Comparison of ENCODE assay signal across 32 cellular contexts in genomic region chr11:132904091-132904490, GRCh38.
"Had no signal": no experiment of that assay in that cellular context is flagged by ENCODE, and none has a peak within 500 bp of the region (broad histone marks: within the 10 kb centered on the region; RNA-seq: fewer than 3 reads in every experiment).

No MANE protein-coding gene starts in this region.

- H3K36me3 Mint-ChIP-seq: activated naive CD4-positive, alpha-beta T cell treated with anti-CD3 and anti-CD28 coated beads, Interleukin-2, amount 10 ng/mL, durations not matched to agents 7 days and 5 days; activated naive CD4-positive, alpha-beta T cell treated with anti-CD3 and anti-CD28 coated beads, Interleukin-2, amount 50 U/mL, for 24 hours; activated naive CD4-positive, alpha-beta T cell treated with anti-CD3 and anti-CD28 coated beads, Interleukin-2, amount 50 U/mL, for 72 hours; activated naive CD8-positive, alpha-beta T cell; activated naive CD8-positive, alpha-beta T cell treated with anti-CD3 and anti-CD28 coated beads for 36 hours; activated naive CD8-positive, alpha-beta T cell treated with anti-CD3 and anti-CD28 coated beads, Interleukin-2, amount 10 ng/mL, durations not matched to agents 7 days and 5 days; brain had no signal

- H3K4me3 Mint-ChIP-seq: activated naive CD4-positive, alpha-beta T cell treated with anti-CD3 and anti-CD28 coated beads for 36 hours; activated naive CD4-positive, alpha-beta T cell treated with anti-CD3 and anti-CD28 coated beads, Interleukin-2, amount 10 ng/mL, durations not matched to agents 7 days and 5 days; activated naive CD4-positive, alpha-beta T cell treated with anti-CD3 and anti-CD28 coated beads, Interleukin-2, amount 50 U/mL, for 24 hours; activated naive CD8-positive, alpha-beta T cell; activated naive CD8-positive, alpha-beta T cell treated with anti-CD3 and anti-CD28 coated beads for 36 hours; activated naive CD8-positive, alpha-beta T cell treated with anti-CD3 and anti-CD28 coated beads, Interleukin-2, amount 10 ng/mL, durations not matched to agents 7 days and 5 days; activated naive CD8-positive, alpha-beta T cell treated with anti-CD3 and anti-CD28 coated beads, Interleukin-2, amount 50 U/mL, for 24 hours; activated T-cell treated with anti-CD3 and anti-CD28 coated beads, Interleukin-2, amount 50 U/mL, for 24 hours; activated T-cell treated with anti-CD3 and anti-CD28 coated beads, Interleukin-2, amount 50 U/mL, for 4 hours; activated T-cell treated with anti-CD3 and anti-CD28 coated beads, Interleukin-2, amount 50 U/mL, for 72 hours; activated T-helper 1 cell treated with anti-CD3 and anti-CD28 coated beads, Interleukin-12 subunit alpha, Interleukin-12 subunit beta, Interleukin-2, Interleukin-4 antibody, amounts not matched to agents 30 ng/mL and 10 ng/mL and 1 ng/mL, durations not matched to agents 14 hours and 24 hours and 36 hours; activated T-helper 17 cell treated with anti-CD3 and anti-CD28 coated beads, Interleukin-2, amount 50 U/mL, for 72 hours; brain; central memory CD8-positive, alpha-beta T cell had no signal

- ATAC-seq: activated naive CD4-positive, alpha-beta T cell treated with anti-CD3 and anti-CD28 coated beads, Interleukin-2, amount 50 U/mL, for 72 hours; activated naive CD8-positive, alpha-beta T cell treated with anti-CD3 and anti-CD28 coated beads, Interleukin-2, amount 50 U/mL, for 24 hours; activated T-cell treated with anti-CD3 and anti-CD28 coated beads, Interleukin-2, amount 50 U/mL, for 4 hours; activated T-cell treated with anti-CD3 and anti-CD28 coated beads, Interleukin-2, amount 50 U/mL, for 72 hours; activated T-helper 17 cell treated with anti-CD3 and anti-CD28 coated beads, Interleukin-2, amount 50 U/mL, for 72 hours; body of pancreas had no signal

- H3K4me1 Mint-ChIP-seq: activated naive CD4-positive, alpha-beta T cell treated with anti-CD3 and anti-CD28 coated beads, Interleukin-2, amount 10 ng/mL, durations not matched to agents 7 days and 5 days; activated naive CD4-positive, alpha-beta T cell treated with anti-CD3 and anti-CD28 coated beads, Interleukin-2, amount 50 U/mL, for 24 hours; activated naive CD8-positive, alpha-beta T cell treated with anti-CD3 and anti-CD28 coated beads for 36 hours; activated naive CD8-positive, alpha-beta T cell treated with anti-CD3 and anti-CD28 coated beads, Interleukin-2, amount 10 ng/mL, durations not matched to agents 7 days and 5 days; activated naive CD8-positive, alpha-beta T cell treated with anti-CD3 and anti-CD28 coated beads, Interleukin-2, amount 50 U/mL, for 24 hours; activated T-helper 17 cell treated with anti-CD3 and anti-CD28 coated beads, Interleukin-2, amount 50 U/mL, for 72 hours; central memory CD8-positive, alpha-beta T cell had no signal

- DNase-seq: activated effector memory CD4-positive, alpha-beta T cell treated with anti-CD3 and anti-CD28 coated beads, Interleukin-2, amount 50 U/mL, for 16 hours; activated effector memory CD4-positive, alpha-beta T cell treated with Interleukin-2 at 50 U/mL for 16 hours; activated gamma-delta T cell; activated gamma-delta T cell treated with Interleukin-2 at 50 U/mL for 16 hours; activated naive CD4-positive, alpha-beta T cell; activated naive CD4-positive, alpha-beta T cell treated with anti-CD3 and anti-CD28 coated beads for 36 hours; activated naive CD4-positive, alpha-beta T cell treated with anti-CD3 and anti-CD28 coated beads, Interleukin-2, amount 10 ng/mL, durations not matched to agents 7 days and 5 days; activated naive CD4-positive, alpha-beta T cell treated with anti-CD3 and anti-CD28 coated beads, Interleukin-2, amount 50 U/mL, for 16 hours; activated naive CD4-positive, alpha-beta T cell treated with Interleukin-2 at 50 U/mL for 16 hours; activated naive CD8-positive, alpha-beta T cell treated with anti-CD3 and anti-CD28 coated beads for 36 hours; activated naive CD8-positive, alpha-beta T cell treated with anti-CD3 and anti-CD28 coated beads, Interleukin-2, amount 10 ng/mL, durations not matched to agents 7 days and 5 days; activated naive CD8-positive, alpha-beta T cell treated with anti-CD3 and anti-CD28 coated beads, Interleukin-2, amount 50 U/mL, for 24 hours; activated T-cell treated with anti-CD3 and anti-CD28 coated beads for 4 hours; activated T-cell treated with anti-CD3 and anti-CD28 coated beads, Interleukin-2, amount 50 U/mL, for 1 hour; activated T-cell treated with anti-CD3 and anti-CD28 coated beads, Interleukin-2, amount 50 U/mL, for 24 hours; activated T-cell treated with anti-CD3 and anti-CD28 coated beads, Interleukin-2, amount 50 U/mL, for 4 hours; activated T-cell treated with anti-CD3 and anti-CD28 coated beads, Interleukin-2, amount 50 U/mL, for 48 hours; activated T-cell treated with anti-CD3 and anti-CD28 coated beads, Interleukin-2, amount 50 U/mL, for 72 hours; adrenal gland; amniotic stem cell; aorta; brain microvascular endothelial cell; central memory CD4-positive, alpha-beta T cell had no signal

- H3K27me3 Mint-ChIP-seq: activated naive CD4-positive, alpha-beta T cell treated with anti-CD3 and anti-CD28 coated beads, Interleukin-2, amount 10 ng/mL, durations not matched to agents 7 days and 5 days; activated naive CD4-positive, alpha-beta T cell treated with anti-CD3 and anti-CD28 coated beads, Interleukin-2, amount 50 U/mL, for 24 hours; activated naive CD8-positive, alpha-beta T cell; activated naive CD8-positive, alpha-beta T cell treated with anti-CD3 and anti-CD28 coated beads, Interleukin-2, amount 10 ng/mL, durations not matched to agents 7 days and 5 days; activated naive CD8-positive, alpha-beta T cell treated with anti-CD3 and anti-CD28 coated beads, Interleukin-2, amount 50 U/mL, for 24 hours; activated T-cell treated with anti-CD3 and anti-CD28 coated beads, Interleukin-2, amount 50 U/mL, for 24 hours; central memory CD8-positive, alpha-beta T cell had no signal

- H3K27ac Mint-ChIP-seq: activated naive CD4-positive, alpha-beta T cell treated with anti-CD3 and anti-CD28 coated beads for 36 hours; activated naive CD4-positive, alpha-beta T cell treated with anti-CD3 and anti-CD28 coated beads, Interleukin-2, amount 10 ng/mL, durations not matched to agents 7 days and 5 days; activated naive CD4-positive, alpha-beta T cell treated with anti-CD3 and anti-CD28 coated beads, Interleukin-2, amount 50 U/mL, for 24 hours; activated naive CD4-positive, alpha-beta T cell treated with anti-CD3 and anti-CD28 coated beads, Interleukin-2, amount 50 U/mL, for 72 hours; activated naive CD8-positive, alpha-beta T cell; activated naive CD8-positive, alpha-beta T cell treated with anti-CD3 and anti-CD28 coated beads for 36 hours; activated naive CD8-positive, alpha-beta T cell treated with anti-CD3 and anti-CD28 coated beads, Interleukin-2, amount 10 ng/mL, durations not matched to agents 7 days and 5 days; activated naive CD8-positive, alpha-beta T cell treated with anti-CD3 and anti-CD28 coated beads, Interleukin-2, amount 50 U/mL, for 24 hours; activated T-cell treated with anti-CD3 and anti-CD28 coated beads, Interleukin-2, amount 50 U/mL, for 24 hours; activated T-cell treated with anti-CD3 and anti-CD28 coated beads, Interleukin-2, amount 50 U/mL, for 72 hours; activated T-helper 1 cell treated with anti-CD3 and anti-CD28 coated beads, Interleukin-12 subunit alpha, Interleukin-12 subunit beta, Interleukin-2, Interleukin-4 antibody, amounts not matched to agents 30 ng/mL and 10 ng/mL and 1 ng/mL, durations not matched to agents 14 hours and 24 hours and 36 hours; activated T-helper 17 cell treated with anti-CD3 and anti-CD28 coated beads, Interleukin-2, amount 50 U/mL, for 72 hours; activated T-helper 2 cell treated with anti-CD3 and anti-CD28 coated beads, Interferon-gamma antibody, Interleukin-2, Interleukin-4, amounts not matched to agents 10 μg/mL and 5 μg/mL and 100 μg/mL, durations not matched to agents 14 hours and 24 hours and 36 hours had no signal

- H3K9me3 Mint-ChIP-seq: activated naive CD4-positive, alpha-beta T cell treated with anti-CD3 and anti-CD28 coated beads for 36 hours; activated naive CD4-positive, alpha-beta T cell treated with anti-CD3 and anti-CD28 coated beads, Interleukin-2, amount 50 U/mL, for 24 hours; activated naive CD8-positive, alpha-beta T cell treated with anti-CD3 and anti-CD28 coated beads for 36 hours; activated naive CD8-positive, alpha-beta T cell treated with anti-CD3 and anti-CD28 coated beads, Interleukin-2, amount 10 ng/mL, durations not matched to agents 7 days and 5 days; activated T-cell treated with anti-CD3 and anti-CD28 coated beads, Interleukin-2, amount 50 U/mL, for 24 hours; activated T-cell treated with anti-CD3 and anti-CD28 coated beads, Interleukin-2, amount 50 U/mL, for 4 hours; activated T-helper 1 cell treated with anti-CD3 and anti-CD28 coated beads, Interleukin-12 subunit alpha, Interleukin-12 subunit beta, Interleukin-2, Interleukin-4 antibody, amounts not matched to agents 30 ng/mL and 10 ng/mL and 1 ng/mL, durations not matched to agents 14 hours and 24 hours and 36 hours; activated T-helper 17 cell treated with anti-CD3 and anti-CD28 coated beads, Interleukin-2, amount 50 U/mL, for 72 hours; activated T-helper 2 cell treated with anti-CD3 and anti-CD28 coated beads, Interferon-gamma antibody, Interleukin-2, Interleukin-4, amounts not matched to agents 10 μg/mL and 5 μg/mL and 100 μg/mL, durations not matched to agents 14 hours and 24 hours and 36 hours had no signal
